Comparison of ENCODE assay signal across 20 cellular contexts in genomic region chr2:47864566-47864965, GRCh38. TPM values are rescaled to one million over a fixed set of nuclear protein-coding genes. Genes with fewer than 3 reads are reported as not detected.
DNase-seq lines count a peak whose midpoint lies in the region; ATAC-seq and FAIRE-seq lines count a peak whose summit lies in the region.
"Had no signal": no experiment of that assay in that cellular context is flagged by ENCODE, and none has a peak within 500 bp of the region (broad histone marks: within the 10 kb centered on the region; RNA-seq: fewer than 3 reads in every experiment).

No MANE protein-coding gene starts in this region.

- peak; percentile 66 for ATAC-seq in activated T-helper 17 cell treated with anti-CD3 and anti-CD28 coated beads, Interleukin-2, amount 50 U/mL, for 72 hours (replicated peaks)
- no peak for ATAC-seq in naive thymus-derived CD4-positive, alpha-beta T cell
- ATAC-seq: K562, PC-3 had no signal

- H3K27ac Mint-ChIP-seq in CD4-positive, alpha-beta memory T cell: peak overlapping the region in 5 of 7 donors; percentile 0 to 91 (median 43)
- peak overlapping the region; percentile 54 for H3K27ac Mint-ChIP-seq in activated T-helper 17 cell treated with anti-CD3 and anti-CD28 coated beads, Interleukin-2, amount 50 U/mL, for 72 hours
- peak overlapping the region in 6 of 9 donors; percentile 20 to 83 (median 61) for H3K27ac Mint-ChIP-seq in naive thymus-derived CD4-positive, alpha-beta T cell
- H3K27ac Mint-ChIP-seq: HFFc6 had no signal

- no peak overlapping the region for H3K4me3 ChIP-seq in CD4-positive, alpha-beta memory T cell (ENCODE audit: low read length in 2 of 2)
- H3K4me3 ChIP-seq in naive thymus-derived CD4-positive, alpha-beta T cell (ENCODE audit: low read length): no peak overlapping the region
- no peak overlapping the region for H3K4me3 ChIP-seq in H7 (ENCODE audit: insufficient read depth, low read depth, low read length)
- H3K4me3 ChIP-seq: K562, SK-N-MC had no signal

- H3K4me1 Mint-ChIP-seq in CD4-positive, alpha-beta memory T cell: peaks cover 47 to 85% (median 65%) of the 10 kb centered on the region in 4 donors
- peaks cover 27% of the 10 kb centered on the region for H3K4me1 Mint-ChIP-seq in activated T-helper 17 cell treated with anti-CD3 and anti-CD28 coated beads, Interleukin-2, amount 50 U/mL, for 72 hours
- peaks cover 31 to 96% (median 85%) of the 10 kb centered on the region in 7 donors for H3K4me1 Mint-ChIP-seq in naive thymus-derived CD4-positive, alpha-beta T cell

- DNase-seq in CD4-positive, alpha-beta memory T cell: no peak
- no peak for DNase-seq in GM19239 (ENCODE audit: insufficient read length, low spot score)
- DNase-seq in naive thymus-derived CD4-positive, alpha-beta T cell: no peak
- DNase-seq in SIG-M5 (lab: John Stamatoyannopoulos, UW): no peak
- no peak for DNase-seq in H7
- DNase-seq in SW480 (ENCODE audit: low spot score): no peak
- DNase-seq: BE2C; COR-L47; GOT3; HFFc6; NCI-H1048; NCI-H1694 treated with DMSO at 0.1 percent for 48 hours; NCI-H69; NK-92 treated with Interleukin-12 subunit alpha and Interleukin-12 subunit beta, amount 100 ng/mL, for 24 hours; PC-3 had no signal

- peak overlapping the region in 2 of 8 donors; percentile 7 to 8 for H3K4me3 Mint-ChIP-seq in CD4-positive, alpha-beta memory T cell
- no peak overlapping the region for H3K4me3 Mint-ChIP-seq in activated T-helper 17 cell treated with anti-CD3 and anti-CD28 coated beads, Interleukin-2, amount 50 U/mL, for 72 hours
- H3K4me3 Mint-ChIP-seq in naive thymus-derived CD4-positive, alpha-beta T cell: peak overlapping the region in 1 of 10 donors; percentile 18
- H3K4me3 Mint-ChIP-seq: HFFc6 had no signal

- peaks cover 75% of the 10 kb centered on the region for H3K4me1 ChIP-seq in CD4-positive, alpha-beta memory T cell (ENCODE audit: insufficient read depth, low read length)
- H3K4me1 ChIP-seq in naive thymus-derived CD4-positive, alpha-beta T cell (ENCODE audit: control insufficient read depth in 2 of 2, insufficient read depth in 2 of 2, low read length in 2 of 2): peaks cover 0 to 21% of the 10 kb centered on the region in 2 donors
- H3K4me1 ChIP-seq: BE2C had no signal

- H3K36me3 Mint-ChIP-seq in CD4-positive, alpha-beta memory T cell: peaks cover 5 to 7% of the 10 kb centered on the region in 2 donors
- peaks cover 21% of the 10 kb centered on the region for H3K36me3 Mint-ChIP-seq in activated T-helper 17 cell treated with anti-CD3 and anti-CD28 coated beads, Interleukin-2, amount 50 U/mL, for 72 hours (ENCODE audit: low read depth)
- peaks cover 3 to 13% (median 5%) of the 10 kb centered on the region in 5 donors for H3K36me3 Mint-ChIP-seq in naive thymus-derived CD4-positive, alpha-beta T cell

- peak; percentile 4 for FAIRE-seq in GM19239 (lab: Jason Lieb, UNC)
- FAIRE-seq: GM12892, K562 had no signal

- POLR2A ChIA-PET in CD4-positive, alpha-beta memory T cell (lab: Charles Lee; ENCODE audit: partially characterized antibody): no interaction called here
- POLR2A ChIA-PET in naive thymus-derived CD4-positive, alpha-beta T cell (lab: Charles Lee): no interaction called here

- no peaks in the 10 kb centered on the region for H3K27me3 ChIP-seq in CD4-positive, alpha-beta memory T cell (ENCODE audit: insufficient read depth, low read length)
- H3K27me3 ChIP-seq in naive thymus-derived CD4-positive, alpha-beta T cell (ENCODE audit: control insufficient read depth in 2 of 2, insufficient read depth in 2 of 2, low read length in 2 of 2): no peaks in the 10 kb centered on the region
- no peaks in the 10 kb centered on the region for H3K27me3 ChIP-seq in H7 (ENCODE audit: control insufficient read depth, insufficient read depth, low read length)
- H3K27me3 ChIP-seq: BE2C had no signal

- no peaks in the 10 kb centered on the region for H3K27me3 Mint-ChIP-seq in CD4-positive, alpha-beta memory T cell
- H3K27me3 Mint-ChIP-seq in activated T-helper 17 cell treated with anti-CD3 and anti-CD28 coated beads, Interleukin-2, amount 50 U/mL, for 72 hours: no peaks in the 10 kb centered on the region
- no peaks in the 10 kb centered on the region for H3K27me3 Mint-ChIP-seq in naive thymus-derived CD4-positive, alpha-beta T cell

- intact Hi-C loops in CD4-positive, alpha-beta memory T cell (cut with micrococcal nuclease): loop anchor here (2.0 kb wide), 1 partner anchor 42 kb away; the partner anchor contains the start of gene FBXO11
- intact Hi-C loops in naive thymus-derived CD4-positive, alpha-beta T cell (cut with micrococcal nuclease): loop anchor here in 1 of 2 donors (2.0 kb wide), 1 partner anchor 24 kb away; no protein-coding TSS in a partner anchor

- no peaks in the 10 kb centered on the region for H3K36me3 ChIP-seq in CD4-positive, alpha-beta memory T cell (ENCODE audit: insufficient read depth, low read length)
- no peaks in the 10 kb centered on the region for H3K36me3 ChIP-seq in naive thymus-derived CD4-positive, alpha-beta T cell (ENCODE audit: control insufficient read depth in 2 of 3, insufficient read depth in 3 of 3, low read length in 3 of 3)
- no peaks in the 10 kb centered on the region for H3K36me3 ChIP-seq in H7 (replicated peaks; ENCODE audit: control insufficient read depth, insufficient read depth, low read length)
- H3K36me3 ChIP-seq: BE2C had no signal

- no peaks in the 10 kb centered on the region for H3K9me3 ChIP-seq in CD4-positive, alpha-beta memory T cell (ENCODE audit: control insufficient read depth in 1 of 2, low read length in 2 of 2)
- no peaks in the 10 kb centered on the region for H3K9me3 ChIP-seq in naive thymus-derived CD4-positive, alpha-beta T cell (ENCODE audit: control insufficient read depth in 2 of 3, low read length in 3 of 3)
- H3K9me3 ChIP-seq: BE2C had no signal

- H3K9me3 Mint-ChIP-seq in CD4-positive, alpha-beta memory T cell: no peaks in the 10 kb centered on the region
- H3K9me3 Mint-ChIP-seq in activated T-helper 17 cell treated with anti-CD3 and anti-CD28 coated beads, Interleukin-2, amount 50 U/mL, for 72 hours: no peaks in the 10 kb centered on the region
- no peaks in the 10 kb centered on the region for H3K9me3 Mint-ChIP-seq in naive thymus-derived CD4-positive, alpha-beta T cell
- H3K9me3 Mint-ChIP-seq: HFFc6 had no signal

- H3K27ac ChIP-seq in CD4-positive, alpha-beta memory T cell (ENCODE audit: low read depth, low read length): no peak overlapping the region
- H3K27ac ChIP-seq in naive thymus-derived CD4-positive, alpha-beta T cell (ENCODE audit: low read depth, low read length): no peak overlapping the region
- H3K27ac ChIP-seq: HL-60, SK-N-MC had no signal

- CTCF ChIA-PET in CD4-positive, alpha-beta memory T cell (lab: Charles Lee; ENCODE audit: partially characterized antibody): no interaction called here
- CTCF ChIA-PET in naive thymus-derived CD4-positive, alpha-beta T cell (lab: Charles Lee): no interaction called here

RNA-seq across cellular contexts. Expression of gene FBXO11, which starts 41.7 kb away (rescaled TPM):
- 10 to 100 TPM; 85.6 to 87.3 TPM for total RNA-seq in CD4-positive, alpha-beta memory T cell
- polyA plus RNA-seq in CD4-positive, alpha-beta memory T cell: 10 to 100 TPM in 1 of 2 donors, 1 to 10 TPM in 1; 4.7 to 12.2 TPM
- 10 to 100 TPM; 43.5 to 66.7 TPM for total RNA-seq in activated T-helper 17 cell treated with anti-CD3 and anti-CD28 coated beads, Interleukin-2, amount 50 U/mL, for 72 hours
- total RNA-seq in naive thymus-derived CD4-positive, alpha-beta T cell: 10 to 100 TPM; 54.6 to 92.1 (median 85.5) TPM
- polyA plus RNA-seq in naive thymus-derived CD4-positive, alpha-beta T cell: 1 to 10 TPM; 7.7 to 9.0 TPM
- 15.6 and 28.3 TPM in 2 replicates for total RNA-seq in H7 (2014; rRNA removed; shearing (Covaris generic))
